In genomic region chr17:68248886-68249872, GRCh38 we compare ENCODE assay signal across 8 cellular contexts. TPM values are rescaled to one million over a fixed set of nuclear protein-coding genes. Genes with fewer than 3 reads are reported as not detected.
DNase-seq lines count a peak whose midpoint lies in the region; ATAC-seq and TF ChIP-seq lines count a peak whose summit lies in the region.

No MANE protein-coding gene starts in this region.

- peak overlapping the region; percentile 97 for H3K4me2 ChIP-seq in skeletal muscle satellite cell (ENCODE audit: low read length)

- no peaks in the 10 kb centered on the region for H3K27me3 Mint-ChIP-seq in T-helper 2 cell treated with Interferon-gamma antibody and Interleukin-4, amounts not matched to agents 5 μg/mL and 100 μg/mL, for 36 hours (ENCODE audit: low read depth)

- peaks cover 43% of the 10 kb centered on the region for H3K36me3 Mint-ChIP-seq in T-helper 2 cell treated with Interferon-gamma antibody and Interleukin-4, amounts not matched to agents 5 μg/mL and 100 μg/mL, for 36 hours (ENCODE audit: low read depth)

- H3K4me3 ChIP-seq in skeletal muscle satellite cell (ENCODE audit: low read length): peak overlapping the region; percentile 92

- peak overlapping the region; percentile 87 for H3K4me3 Mint-ChIP-seq in T-helper 2 cell treated with Interferon-gamma antibody and Interleukin-4, amounts not matched to agents 5 μg/mL and 100 μg/mL, for 36 hours

- H3K36me3 ChIP-seq in skeletal muscle satellite cell (ENCODE audit: insufficient read depth, low read length): peaks cover 3% of the 10 kb centered on the region

- DNase-seq in activated CD4-positive, alpha-beta T cell treated with anti-CD3 and anti-CD28 coated beads for 48 hours: peak; percentile 30
- DNase-seq in activated CD4-positive, alpha-beta T cell treated with anti-CD3 and anti-CD28 coated beads, Interleukin-2, amount 50 U/mL, for 4 hours: no peak
- DNase-seq in T-helper 2 cell treated with Interferon-gamma antibody and Interleukin-4, amounts not matched to agents 5 μg/mL and 100 μg/mL, for 36 hours (ENCODE audit: low spot score): peak; percentile 46
- peak; percentile 21 to 36 for DNase-seq in erythroblast (lab: John Stamatoyannopoulos, UW)
- no peak for DNase-seq in NCI-H524 (lab: John Stamatoyannopoulos, UW)
- no peak for DNase-seq in NCI-H82 (lab: John Stamatoyannopoulos, UW)

- H3K4me1 Mint-ChIP-seq in T-helper 2 cell treated with Interferon-gamma antibody and Interleukin-4, amounts not matched to agents 5 μg/mL and 100 μg/mL, for 36 hours (ENCODE audit: low read depth): peaks cover 50% of the 10 kb centered on the region

- H3K27me3 ChIP-seq in skeletal muscle satellite cell (ENCODE audit: control insufficient read depth, insufficient read depth, low read length): no peaks in the 10 kb centered on the region

- TF ChIP-seq POLR2A in erythroblast (IDR thresholded peaks at IDR 0.05; ENCODE audit: low read length): no peak

- H3K9me3 ChIP-seq in skeletal muscle satellite cell (replicated peaks; ENCODE audit: low read length): no peaks in the 10 kb centered on the region

- peaks cover 12% of the 10 kb centered on the region for H3K4me1 ChIP-seq in skeletal muscle satellite cell (ENCODE audit: control insufficient read depth, insufficient read depth, low read length)

- H3K9me3 Mint-ChIP-seq in T-helper 2 cell treated with Interferon-gamma antibody and Interleukin-4, amounts not matched to agents 5 μg/mL and 100 μg/mL, for 36 hours: no peaks in the 10 kb centered on the region

- no peak for ATAC-seq in GM19035 (IDR thresholded peaks at IDR 0.05; ENCODE audit: unreplicated experiment)

- peak overlapping the region; percentile 94 for H3K27ac Mint-ChIP-seq in T-helper 2 cell treated with Interferon-gamma antibody and Interleukin-4, amounts not matched to agents 5 μg/mL and 100 μg/mL, for 36 hours

- H3K9ac ChIP-seq in skeletal muscle satellite cell (ENCODE audit: low read depth, low read length): peak overlapping the region; percentile 93

RNA-seq across cellular contexts. Expression of gene AMZ2, which starts 1.3 kb away (rescaled TPM):
- total RNA-seq in skeletal muscle satellite cell (2012; rRNA removed): 75.4 and 82.6 TPM in 2 replicates

RNA-seq across cellular contexts. Expression of gene SLC16A6, which starts 41.7 kb away (rescaled TPM):
- 0.76 and 1.7 TPM in 2 replicates for total RNA-seq in skeletal muscle satellite cell (2012; rRNA removed)

RNA-seq across cellular contexts. Expression of gene ARSG, which starts 42.1 kb away (rescaled TPM):
- total RNA-seq in skeletal muscle satellite cell (2012; rRNA removed): 2.8 and 3.3 TPM in 2 replicates

Comparison
In these comparisons a context has a peak if more than half of its experiments do, and no peak if none do; other contexts are left out.
1. DNase-seq: peak in activated CD4-positive, alpha-beta T cell treated with anti-CD3 and anti-CD28 coated beads for 48 hours (single experiment), T-helper 2 cell treated with Interferon-gamma antibody and Interleukin-4, amounts not matched to agents 5 μg/mL and 100 μg/mL, for 36 hours (single experiment) and erythroblast (2 of 2); none in activated CD4-positive, alpha-beta T cell treated with anti-CD3 and anti-CD28 coated beads, Interleukin-2, amount 50 U/mL, for 4 hours (0 of 2), NCI-H524 (0 of 2) and NCI-H82 (single experiment).